13 cellular contexts compared by ENCODE assay signal in genomic region chr3:15798533-15799245, GRCh38. TPM values are rescaled to one million over a fixed set of nuclear protein-coding genes. Genes with fewer than 3 reads are reported as not detected.
DNase-seq lines count a peak whose midpoint lies in the region; ATAC-seq and TF ChIP-seq lines count a peak whose summit lies in the region.
"Had no signal": no experiment of that assay in that cellular context is flagged by ENCODE, and none has a peak within 500 bp of the region (broad histone marks: within the 10 kb centered on the region; RNA-seq: fewer than 3 reads in every experiment).

No MANE protein-coding gene starts in this region.

- H3K79me2 ChIP-seq in Loucy (ENCODE audit: insufficient read depth, low read length): peaks cover 89% of the 10 kb centered on the region
- peaks cover 80% of the 10 kb centered on the region for H3K79me2 ChIP-seq in osteoblast (ENCODE audit: insufficient read depth, low read length)

- peaks cover 8% of the 10 kb centered on the region; the same call in 1 of the 2 replicates for H3F3A ChIP-seq in Loucy (ENCODE audit: low read depth)

- H2AFZ ChIP-seq in Loucy (ENCODE audit: low read length) (no peak overlapping the region), osteoblast (ENCODE audit: low read length) (no peak overlapping the region)

- no peak overlapping the region for H3K4me3 ChIP-seq in CD4-positive, alpha-beta memory T cell (ENCODE audit: low read length in 2 of 2)
- H3K4me3 ChIP-seq in Loucy (ENCODE audit: low read length, poor library complexity, severe bottlenecking): peak overlapping the region; percentile 75
- peak overlapping the region; percentile 8 for H3K4me3 ChIP-seq in osteoblast (ENCODE audit: insufficient read depth, low read length)

- peaks cover 86% of the 10 kb centered on the region for H3K4me1 ChIP-seq in CD4-positive, alpha-beta memory T cell (ENCODE audit: insufficient read depth, low read length)
- H3K4me1 ChIP-seq in Loucy (ENCODE audit: insufficient read depth, low read length, poor library complexity, severe bottlenecking) (peaks cover 88% of the 10 kb centered on the region), osteoblast (ENCODE audit: insufficient read depth, low read length) (peaks cover 32% of the 10 kb centered on the region)

- no peak for DNase-seq in CD4-positive, alpha-beta memory T cell
- DNase-seq in effector memory CD8-positive, alpha-beta T cell: no peak
- DNase-seq in osteoblast (ENCODE audit: insufficient read length, low spot score, missing footprints) (no peak), mesenteric fat pad (ENCODE audit: low spot score) (no peak), NCI-H2227 (lab: John Stamatoyannopoulos, UW; ENCODE audit: unreplicated experiment) (no peak)
- DNase-seq in stimulated activated CD4-positive, alpha-beta T cell treated with anti-CD3 and anti-CD28 coated beads, Interleukin-4, amount 100 ng/mL, for 4 hours: no peak
- DNase-seq: activated CD4-positive, alpha-beta T cell treated with anti-CD3 and anti-CD28 coated beads for 48 hours; aorta; left ventricle myocardium superior; NCI-H1048; stimulated activated naive CD4-positive, alpha-beta T cell treated with Interleukin-2 at 50 U/mL for 16 hours had no signal

- no peaks in the 10 kb centered on the region for H3K9me3 Mint-ChIP-seq in CD4-positive, alpha-beta memory T cell
- no peaks in the 10 kb centered on the region for H3K9me3 Mint-ChIP-seq in effector memory CD8-positive, alpha-beta T cell

- H3K36me3 Mint-ChIP-seq in CD4-positive, alpha-beta memory T cell: peaks cover 4 to 9% of the 10 kb centered on the region in 2 donors
- H3K36me3 Mint-ChIP-seq in effector memory CD8-positive, alpha-beta T cell (ENCODE audit: insufficient read depth): peaks cover 40% of the 10 kb centered on the region

- TF ChIP-seq CTCF in Loucy (conservative IDR thresholded peaks at IDR 0.05; ENCODE audit: low read length): no peak
- TF ChIP-seq CTCF in osteoblast (IDR thresholded peaks at IDR 0.05; ENCODE audit: extremely low read depth, low read depth, low read length): no peak

- intact Hi-C loops in CD4-positive, alpha-beta memory T cell (cut with micrococcal nuclease): no loop called here

- peak overlapping the region in 5 of 7 donors; percentile 28 to 95 (median 70) for H3K27ac Mint-ChIP-seq in CD4-positive, alpha-beta memory T cell
- peak overlapping the region; percentile 72 to 96 for H3K27ac Mint-ChIP-seq in effector memory CD8-positive, alpha-beta T cell

- no peak for ATAC-seq in effector memory CD8-positive, alpha-beta T cell (replicated peaks)
- ATAC-seq in HG02571 (IDR thresholded peaks at IDR 0.05; ENCODE audit: unreplicated experiment): no peak

- H3K9ac ChIP-seq in Loucy (ENCODE audit: low read depth, low read length, poor library complexity, severe bottlenecking): peak overlapping the region; percentile 85

- no peaks in the 10 kb centered on the region for H3K9me2 ChIP-seq in Loucy (replicated peaks; ENCODE audit: low read depth, low read length)

- no peaks in the 10 kb centered on the region for H3K9me3 ChIP-seq in CD4-positive, alpha-beta memory T cell (ENCODE audit: control insufficient read depth in 1 of 2, low read length in 2 of 2)
- no peaks in the 10 kb centered on the region for H3K9me3 ChIP-seq in Loucy (ENCODE audit: insufficient read depth, low read depth, low read length)
- no peaks in the 10 kb centered on the region for H3K9me3 ChIP-seq in osteoblast (ENCODE audit: low read depth, low read length)

- H3K4me2 ChIP-seq in Loucy (ENCODE audit: low read depth, low read length, poor library complexity, severe bottlenecking): peak overlapping the region; percentile 77
- peak overlapping the region; percentile 94 for H3K4me2 ChIP-seq in osteoblast (ENCODE audit: insufficient read depth, low read length)

- no peaks in the 10 kb centered on the region for H3K27me3 Mint-ChIP-seq in CD4-positive, alpha-beta memory T cell
- H3K27me3 Mint-ChIP-seq in effector memory CD8-positive, alpha-beta T cell: no peaks in the 10 kb centered on the region

- POLR2A ChIA-PET in CD4-positive, alpha-beta memory T cell (lab: Charles Lee; ENCODE audit: partially characterized antibody): interaction anchor here (1.0 to 3.0 kb wide), 4 partner anchors 11 to 197 kb away, joined by 3 to 12 read pairs (median 7); no protein-coding TSS in a partner anchor

- H3K27me3 ChIP-seq in CD4-positive, alpha-beta memory T cell (ENCODE audit: insufficient read depth, low read length): no peaks in the 10 kb centered on the region
- H3K27me3 ChIP-seq in Loucy (ENCODE audit: insufficient read depth, low read length, poor library complexity, severe bottlenecking) (no peaks in the 10 kb centered on the region), osteoblast (ENCODE audit: insufficient read depth, low read length) (no peaks in the 10 kb centered on the region)

- H3K36me3 ChIP-seq in CD4-positive, alpha-beta memory T cell (ENCODE audit: insufficient read depth, low read length): no peaks in the 10 kb centered on the region
- H3K36me3 ChIP-seq in Loucy (ENCODE audit: insufficient read depth, low read length) (no peaks in the 10 kb centered on the region; the same call in 1 of the 2 replicates), osteoblast (ENCODE audit: insufficient read depth, low read length) (peaks cover under 1% of the 10 kb centered on the region)

- H3K4me1 Mint-ChIP-seq in CD4-positive, alpha-beta memory T cell: peaks cover 50 to 93% (median 68%) of the 10 kb centered on the region in 4 donors
- peaks cover 36 to 68% of the 10 kb centered on the region in 2 donors for H3K4me1 Mint-ChIP-seq in effector memory CD8-positive, alpha-beta T cell (ENCODE audit: low read depth in 2 of 2)

- H4K20me1 ChIP-seq in Loucy (ENCODE audit: insufficient read depth, low read length, poor library complexity, severe bottlenecking) (peaks cover 33% of the 10 kb centered on the region), osteoblast (ENCODE audit: insufficient read depth, low read length) (no peaks in the 10 kb centered on the region)

- H3K27ac ChIP-seq in CD4-positive, alpha-beta memory T cell (ENCODE audit: low read depth, low read length): no peak overlapping the region
- H3K27ac ChIP-seq in osteoblast (ENCODE audit: low read depth, low read length): peak overlapping the region; percentile 99

- peak overlapping the region in 5 of 8 donors; percentile 27 to 56 (median 52) for H3K4me3 Mint-ChIP-seq in CD4-positive, alpha-beta memory T cell
- peak overlapping the region; percentile 37 to 56 for H3K4me3 Mint-ChIP-seq in effector memory CD8-positive, alpha-beta T cell

- CTCF ChIA-PET in CD4-positive, alpha-beta memory T cell (lab: Charles Lee; ENCODE audit: partially characterized antibody): interaction anchor here (0.6 to 7.0 kb wide), 2 partner anchors 11 to 448 kb away, joined by 3 to 90 read pairs; no protein-coding TSS in a partner anchor

RNA-seq across cellular contexts. Expression of gene ANKRD28, which starts 0.9 kb away (rescaled TPM):
- 10 to 100 TPM; 35.9 to 42.0 TPM for total RNA-seq in CD4-positive, alpha-beta memory T cell
- 10 to 100 TPM in 1 of 2 donors, 1 to 10 TPM in 1; 8.5 to 18.5 TPM for polyA plus RNA-seq in CD4-positive, alpha-beta memory T cell
- total RNA-seq in osteoblast (215 and 223 TPM in 2 replicates), mesenteric fat pad (70.9 TPM)

Comparison
In these comparisons a context has a peak if more than half of its experiments do, and no peak if none do; other contexts are left out.
1. H3K4me3 ChIP-seq: peak in Loucy (single experiment) and osteoblast (single experiment); none in CD4-positive, alpha-beta memory T cell (0 of 2).